In genomic region chr14:56794557-56795283, GRCh38 we compare ENCODE assay signal across 23 cellular contexts. TPM values are rescaled to one million over a fixed set of nuclear protein-coding genes. Genes with fewer than 3 reads are reported as not detected.
DNase-seq lines count a peak whose midpoint lies in the region; ATAC-seq, FAIRE-seq and TF ChIP-seq lines count a peak whose summit lies in the region.
"Had no signal": no experiment of that assay in that cellular context is flagged by ENCODE, and none has a peak within 500 bp of the region (broad histone marks: within the 10 kb centered on the region; RNA-seq: fewer than 3 reads in every experiment).

No MANE protein-coding gene starts in this region.

- H3K4me1 ChIP-seq in trophoblast cell (ENCODE audit: control insufficient read depth in 1 of 2, insufficient read depth in 2 of 2, low read length in 2 of 2) = peaks cover 19 to 29% of the 10 kb centered on the region in 2 experiments

- H3K79me2 ChIP-seq in trophoblast cell (ENCODE audit: control insufficient read depth, insufficient read depth, low read length, poor library complexity) = no peaks in the 10 kb centered on the region

- peak overlapping the region; percentile 19 for H3K4me3 Mint-ChIP-seq in chondrocyte (ENCODE audit: unreplicated experiment)

- ATAC-seq in HG03095 (IDR thresholded peaks at IDR 0.05; ENCODE audit: unreplicated experiment) (no peak), HG03280 (IDR thresholded peaks at IDR 0.05; ENCODE audit: unreplicated experiment) (no peak)
- ATAC-seq: left ventricle myocardium superior, sciatic nerve had no signal

- H3K9ac ChIP-seq in trophoblast cell (ENCODE audit: low read length) = no peak overlapping the region

- DNase-seq in GM13976 (ENCODE audit: low spot score) = peak; percentile 28
- no peak for DNase-seq in chondrocyte (ENCODE audit: low spot score)
- DNase-seq in trophoblast cell = no peak
- no peak for DNase-seq in NCI-H146 treated with DMSO at 0.1 percent for 48 hours (lab: John Stamatoyannopoulos, UW; ENCODE audit: unreplicated experiment)
- DNase-seq in GM19239 (ENCODE audit: insufficient read length, low spot score) = no peak
- DNase-seq: activated naive CD4-positive, alpha-beta T cell treated with Interleukin-2 at 50 U/mL for 16 hours; activated T-cell treated with anti-CD3 and anti-CD28 coated beads for 4 hours; hippocampal formation; left ventricle myocardium superior; NCI-H1105 treated with DMSO at 0.1 percent for 48 hours; NCI-H526; occipital lobe; Right ventricle myocardium superior; T-helper 1 cell had no signal

- TF ChIP-seq CTCF in GM13976 (IDR thresholded peaks at IDR 0.05; ENCODE audit: borderline replicate concordance, control extremely low read depth, extremely low read depth, insufficient read depth, missing control alignments) (no peak), chondrocyte (IDR thresholded peaks at IDR 0.05) (no peak)

- no peaks in the 10 kb centered on the region for H3K79me1 ChIP-seq in trophoblast cell (ENCODE audit: low read length)

- H2BK120ac ChIP-seq in trophoblast cell (ENCODE audit: insufficient read depth, low read length, poor library complexity) = no peak overlapping the region

- H4K91ac ChIP-seq in trophoblast cell (ENCODE audit: low read depth, low read length) = no peak overlapping the region

- H4K12ac ChIP-seq in trophoblast cell (ENCODE audit: low read depth, low read length) = no peak overlapping the region

- H2AK5ac ChIP-seq in trophoblast cell (ENCODE audit: low read length) = no peak overlapping the region

- H3K4me3 ChIP-seq in iPS-18c (ENCODE audit: insufficient read depth, low read depth, low read length) (peak overlapping the region; percentile 48), trophoblast cell (ENCODE audit: low read depth, low read length) (peak overlapping the region; percentile 30)
- H3K4me3 ChIP-seq: ascending aorta, suprapubic skin had no signal

- H3K36me3 ChIP-seq in trophoblast cell (ENCODE audit: control insufficient read depth in 1 of 2, insufficient read depth in 2 of 2, low read length in 2 of 2) = no peaks in the 10 kb centered on the region
- H3K36me3 ChIP-seq: ascending aorta, suprapubic skin had no signal

- H3K4me2 ChIP-seq in trophoblast cell (ENCODE audit: low read length) = peak overlapping the region; percentile 55

- peaks cover 72% of the 10 kb centered on the region for H3K27me3 Mint-ChIP-seq in chondrocyte (ENCODE audit: low read depth)

- no peaks in the 10 kb centered on the region for H3K9me3 Mint-ChIP-seq in chondrocyte (ENCODE audit: low read depth)

- H4K8ac ChIP-seq in trophoblast cell (ENCODE audit: low read depth, low read length) = no peak overlapping the region

- no peak overlapping the region for H3K27ac ChIP-seq in trophoblast cell (ENCODE audit: low read depth, low read length)
- H3K27ac ChIP-seq: ascending aorta, suprapubic skin had no signal

- no peak overlapping the region for H2BK12ac ChIP-seq in trophoblast cell (ENCODE audit: low read length)

- H3K18ac ChIP-seq in trophoblast cell (ENCODE audit: low read length) = no peak overlapping the region

- peaks cover 60% of the 10 kb centered on the region for H3K27me3 ChIP-seq in trophoblast cell (ENCODE audit: insufficient read depth, low read length)

- H2BK5ac ChIP-seq in trophoblast cell (ENCODE audit: low read depth, low read length, poor library complexity) = no peak overlapping the region

- no peak overlapping the region for H3K4ac ChIP-seq in trophoblast cell (ENCODE audit: low read depth, low read length)

- no CpG with 5 or more reads among the region's 56 CpGs for WGBS in trophoblast cell (ENCODE audit: extremely low coverage, insufficient coverage, insufficient read length)

- no peak for FAIRE-seq in GM19239 (lab: Jason Lieb, UNC)

- no peak overlapping the region for H3K27ac Mint-ChIP-seq in chondrocyte (ENCODE audit: unreplicated experiment)

- peaks cover 3% of the 10 kb centered on the region for H3K4me1 Mint-ChIP-seq in chondrocyte (ENCODE audit: low read depth)

- H3K9me3 ChIP-seq in iPS-18c (ENCODE audit: control insufficient read depth, insufficient read depth, low read length) (no peaks in the 10 kb centered on the region), trophoblast cell (ENCODE audit: insufficient read depth, low read depth, low read length) (peaks cover 2% of the 10 kb centered on the region)
- H3K9me3 ChIP-seq: ascending aorta, suprapubic skin had no signal

- H3K36me3 Mint-ChIP-seq in chondrocyte (ENCODE audit: low read depth) = no peaks in the 10 kb centered on the region

- no peak overlapping the region for H3K23ac ChIP-seq in trophoblast cell (ENCODE audit: low read length)

- no peak overlapping the region for H2AFZ ChIP-seq in trophoblast cell (ENCODE audit: insufficient read depth, low read length, poor library complexity)

- H3K14ac ChIP-seq in trophoblast cell (ENCODE audit: low read length) = no peak overlapping the region

- in situ Hi-C loops in GM13976 (cut with MboI; ENCODE audit: low sequenced_read_pairs, unreplicated experiment) = no loop called here

RNA-seq across cellular contexts. Expression of gene OTX2, which starts 15.6 kb away (rescaled TPM):
- not detected in 3 replicates for total RNA-seq in chondrocyte
- polyA plus RNA-seq in trophoblast cell (2013) = 0.01 TPM in 1 of 2 replicates, not detected in the other
- total RNA-seq: ascending aorta, fibroblast of villous mesenchyme, HT1080, left ventricle myocardium superior, occipital lobe, Right ventricle myocardium superior, sciatic nerve, suprapubic skin had no signal
- polyA plus RNA-seq: AG04450 had no signal
